Comparison of ENCODE assay signal across 8 cellular contexts in genomic region chr1:162847839-162848453, GRCh38. TPM values are rescaled to one million over a fixed set of nuclear protein-coding genes. Genes with fewer than 3 reads are reported as not detected.
DNase-seq lines count a peak whose midpoint lies in the region; ATAC-seq, FAIRE-seq and TF ChIP-seq lines count a peak whose summit lies in the region.

No MANE protein-coding gene starts in this region.

- H4K20me1 ChIP-seq in osteoblast (ENCODE audit: insufficient read depth, low read length), result no peaks in the 10 kb centered on the region

- H3K4me1 ChIP-seq in foreskin keratinocyte (no peaks in the 10 kb centered on the region), osteoblast (ENCODE audit: insufficient read depth, low read length) (peaks cover 24% of the 10 kb centered on the region), thyroid gland (no peaks in the 10 kb centered on the region)

- H3K4me3 ChIP-seq in Jurkat, Clone E6-1 (ENCODE audit: low read length), result no peak overlapping the region
- H3K4me3 ChIP-seq in osteoblast (ENCODE audit: insufficient read depth, low read length), result no peak overlapping the region
- no peak overlapping the region for H3K4me3 ChIP-seq in thyroid gland (replicated peaks in 1 of 3)

- peak; percentile 89 for TF ChIP-seq CTCF in GM13976 (IDR thresholded peaks at IDR 0.05; ENCODE audit: borderline replicate concordance, control extremely low read depth, extremely low read depth, insufficient read depth, missing control alignments)
- peak; percentile 92 for TF ChIP-seq CTCF in foreskin keratinocyte (conservative IDR thresholded peaks at IDR 0.05)
- TF ChIP-seq CTCF in osteoblast (IDR thresholded peaks at IDR 0.05; ENCODE audit: extremely low read depth, low read depth, low read length), result peak; percentile 95
- TF ChIP-seq CTCF in thyroid gland (IDR thresholded peaks at IDR 0.05), result peak; percentile 72 to 97 (median 88)

- in situ Hi-C loops in GM13976 (cut with MboI; ENCODE audit: low sequenced_read_pairs, unreplicated experiment), result no loop called here

- peak overlapping the region; percentile 44 for H2AFZ ChIP-seq in osteoblast (ENCODE audit: low read length)

- peak; percentile 67 for DNase-seq in A172 (ENCODE audit: low spot score)
- peak; percentile 70 for DNase-seq in GM13976 (ENCODE audit: low spot score)
- DNase-seq in Jurkat, Clone E6-1 (ENCODE audit: low read depth, low spot score), result peak; percentile 62
- DNase-seq in RCC 7860 (ENCODE audit: low spot score), result peak; percentile 49
- DNase-seq in activated T-helper 1 cell treated with Interleukin-2 at 50 U/mL for 16 hours (ENCODE audit: low read depth), result peak; percentile 59
- peak in 1 of 2 donors; percentile 27 for DNase-seq in foreskin keratinocyte
- DNase-seq in osteoblast (ENCODE audit: insufficient read length, low spot score, missing footprints), result peak; percentile 62
- peak; percentile 75 to 84 for DNase-seq in thyroid gland

- peak; percentile 72 for FAIRE-seq in RCC 7860 (lab: Jason Lieb, UNC)

- no peaks in the 10 kb centered on the region for H3K36me3 ChIP-seq in osteoblast (ENCODE audit: insufficient read depth, low read length)
- no peaks in the 10 kb centered on the region for H3K36me3 ChIP-seq in thyroid gland

- TF ChIP-seq POLR2A in thyroid gland (IDR thresholded peaks at IDR 0.05), result no peak

- peak overlapping the region; percentile 21 for H3K4me2 ChIP-seq in osteoblast (ENCODE audit: insufficient read depth, low read length)

- peaks cover 8% of the 10 kb centered on the region for H3K27me3 ChIP-seq in foreskin keratinocyte
- H3K27me3 ChIP-seq in osteoblast (ENCODE audit: insufficient read depth, low read length), result peaks cover 4% of the 10 kb centered on the region
- H3K27me3 ChIP-seq in thyroid gland, result no peaks in the 10 kb centered on the region

- no peaks in the 10 kb centered on the region for H3K9me3 ChIP-seq in osteoblast (ENCODE audit: low read depth, low read length)
- no peaks in the 10 kb centered on the region for H3K9me3 ChIP-seq in thyroid gland

- H3K27ac ChIP-seq in foreskin keratinocyte (no peak overlapping the region), osteoblast (ENCODE audit: low read depth, low read length) (peak overlapping the region; percentile 14), thyroid gland (no peak overlapping the region)

- 8 to 13% methylated on average over 3 of the region's 3 CpGs for WGBS in thyroid gland, 2 donors

- intact Hi-C loops in thyroid gland (cut with DNase I), result no loop called here

- peak; percentile 49 for ATAC-seq in foreskin keratinocyte

- H3K79me2 ChIP-seq in osteoblast (ENCODE audit: insufficient read depth, low read length), result no peaks in the 10 kb centered on the region

RNA-seq across cellular contexts. Expression of gene CCDC190, which starts 13.0 kb away (rescaled TPM):
- total RNA-seq in A172 (2014; rRNA removed; shearing (Covaris generic)), result not detected in 2 replicates
- polyA plus RNA-seq in Jurkat, Clone E6-1 (2012; ENCODE audit: insufficient read depth, insufficient read length), result not detected
- total RNA-seq in foreskin keratinocyte (not detected in 2 replicates), osteoblast (0.88 and 1.1 TPM in 2 replicates), thyroid gland (under 1 TPM in 2 of 4 donors, not detected in 2; 0.40 to 0.89 TPM)
- polyA plus RNA-seq in foreskin keratinocyte, result not detected in 2 replicates

RNA-seq across cellular contexts. Expression of gene HSD17B7, which starts 57.4 kb away (rescaled TPM):
- 23.0 and 29.7 TPM in 2 replicates for total RNA-seq in A172 (2014; rRNA removed; shearing (Covaris generic))
- polyA plus RNA-seq in Jurkat, Clone E6-1 (2012; ENCODE audit: insufficient read depth, insufficient read length), result 24.2 TPM
- total RNA-seq in foreskin keratinocyte, result 34.5 and 42.6 TPM in 2 replicates
- polyA plus RNA-seq in foreskin keratinocyte, result 28.6 and 29.1 TPM in 2 replicates
- total RNA-seq in osteoblast, result 23.9 and 25.6 TPM in 2 replicates
- total RNA-seq in thyroid gland, result 10 to 100 TPM; 23.5 to 32.6 (median 26.3) TPM
